1 cellular context compared by ENCODE assay signal in the genomic region with DNA sequence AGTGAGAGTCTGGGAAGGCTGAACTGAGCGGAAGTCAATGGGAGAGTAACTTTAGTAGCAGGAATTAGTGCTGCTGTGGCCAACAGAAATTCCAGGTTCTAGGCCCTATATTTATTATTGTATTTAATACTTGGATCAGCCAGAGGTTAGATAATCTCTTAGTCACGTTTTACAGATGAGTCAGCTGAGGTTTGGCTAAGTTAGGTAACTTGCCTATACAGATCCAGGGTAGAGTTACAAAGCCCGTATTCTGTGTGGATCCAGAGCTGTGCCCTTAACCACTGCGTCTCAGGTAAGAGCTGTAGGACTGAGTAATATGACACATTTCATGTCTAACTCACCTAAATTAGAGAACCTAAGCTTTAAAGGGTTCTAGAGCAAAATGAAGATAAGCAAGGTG.
TF ChIP-seq lines count a peak whose summit lies in the region.

No MANE protein-coding gene starts in this region.

TF ChIP-seq in IMR-90, 13 proteins besides CTCF, POLR2A, EP300 and RAD21:
- TF ChIP-seq CHD1 (IDR thresholded peaks at IDR 0.05; ENCODE audit: low read depth, low read length), result no peak
- no peak for TF ChIP-seq MXI1 (IDR thresholded peaks at IDR 0.05; ENCODE audit: borderline replicate concordance, low read depth, low read length)
- TF ChIP-seq CEBPB (IDR thresholded peaks at IDR 0.05; ENCODE audit: low read depth, low read length), result peak; percentile 18; the same call in 1 of the 2 replicates
- TF ChIP-seq RCOR1 (IDR thresholded peaks at IDR 0.05; ENCODE audit: insufficient replicate concordance, low read length), result no peak
- TF ChIP-seq RFX5 (IDR thresholded peaks at IDR 0.05; ENCODE audit: low read depth, low read length), result no peak
- no peak for TF ChIP-seq NFE2L2 (IDR thresholded peaks at IDR 0.05; ENCODE audit: low read depth, low read length)
- peak; percentile 65; the same call in 1 of the 2 replicates for TF ChIP-seq FOS (IDR thresholded peaks at IDR 0.05; ENCODE audit: low read depth, low read length)
- no peak for TF ChIP-seq MAZ (IDR thresholded peaks at IDR 0.05; ENCODE audit: borderline replicate concordance, low read depth, low read length)
- no peak for TF ChIP-seq ELK1 (IDR thresholded peaks at IDR 0.05; ENCODE audit: borderline replicate concordance, low read depth, low read length)
- peak; percentile 93 for TF ChIP-seq BHLHE40 (IDR thresholded peaks at IDR 0.05; ENCODE audit: low read depth, low read length)
